6 cellular contexts compared by ENCODE assay signal in the genomic region with DNA sequence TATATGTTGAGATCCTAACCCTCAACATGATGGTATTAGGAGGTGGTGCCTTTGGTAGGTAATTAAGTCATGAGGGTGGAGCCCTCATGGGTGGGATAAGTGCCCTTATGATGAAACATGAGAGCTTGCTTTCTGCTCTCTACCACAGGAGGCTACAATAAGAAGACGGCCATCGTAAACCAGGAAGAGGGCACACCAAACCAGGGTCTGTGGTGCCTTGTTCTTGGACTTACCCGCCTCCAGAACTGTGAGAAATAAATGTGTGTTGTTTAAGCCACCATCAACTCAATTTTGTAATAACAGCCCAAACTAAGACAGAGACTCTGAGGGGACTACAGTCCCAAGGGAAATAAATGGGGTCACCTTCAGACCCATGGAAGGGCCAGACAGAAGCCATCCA.
"Had no signal": no experiment of that assay in that cellular context is flagged by ENCODE, and none has a peak within 500 bp of the region (broad histone marks: within the 10 kb centered on the region; RNA-seq: fewer than 3 reads in every experiment).

No MANE protein-coding gene starts in this region.

- H3K4me2 ChIP-seq: GM23338 had no signal

- H3K4me3 ChIP-seq: GM23338 had no signal

- H2AFZ ChIP-seq: GM23338 had no signal

- ATAC-seq: GM23338 had no signal

- DNase-seq: H9, HCEC 1CT had no signal

- FAIRE-seq: H1, H54, HTR-8/SVneo had no signal
